ENCODE assay signal across 21 cellular contexts in genomic region chr6:151101811-151102694, GRCh38.
DNase-seq lines count a peak whose midpoint lies in the region; ATAC-seq and TF ChIP-seq lines count a peak whose summit lies in the region.
"Had no signal": no experiment of that assay in that cellular context is flagged by ENCODE, and none has a peak within 500 bp of the region (broad histone marks: within the 10 kb centered on the region; RNA-seq: fewer than 3 reads in every experiment).

No MANE protein-coding gene starts in this region.

- TF ChIP-seq CTCF in dorsolateral prefrontal cortex (IDR thresholded peaks at IDR 0.05 in 54 of 56, conservative IDR thresholded peaks at IDR 0.05 in 2 of 56; ENCODE audit: low read depth in 1 of 56, partially characterized antibody in 56 of 56) (no peak), tibial nerve (IDR thresholded peaks at IDR 0.05) (no peak)

- no peaks in the 10 kb centered on the region for H3K4me1 Mint-ChIP-seq in activated naive CD4-positive, alpha-beta T cell treated with anti-CD3 and anti-CD28 coated beads, Interleukin-2, amount 50 U/mL, for 24 hours
- H3K4me1 Mint-ChIP-seq: B cell had no signal

- no peak for DNase-seq in activated naive CD4-positive, alpha-beta T cell treated with Interleukin-2 at 50 U/mL for 16 hours
- no peak for DNase-seq in dorsolateral prefrontal cortex
- DNase-seq in tibial nerve (ENCODE audit: low spot score in 2 of 2), result peak in 1 of 2 donors; percentile 24
- DNase-seq in NCI-H345 treated with DMSO at 0.1 percent for 48 hours (lab: John Stamatoyannopoulos, UW; ENCODE audit: unreplicated experiment), result no peak
- no peak for DNase-seq in mucosa of gallbladder (ENCODE audit: low spot score)
- DNase-seq: 8988T; activated CD4-positive, alpha-beta T cell treated with anti-CD3 and anti-CD28 coated beads, Interleukin-2, amount 10 ng/mL, durations not matched to agents 7 days and 5 days; activated naive CD4-positive, alpha-beta T cell; COR-L47; Karpas-422; left colon; mucosa of descending colon; NCI-H1092 treated with DMSO at 0.1 percent for 48 hours; NCI-H510A treated with DMSO at 0.1 percent for 48 hours had no signal

- H3K9me3 Mint-ChIP-seq in activated naive CD4-positive, alpha-beta T cell treated with anti-CD3 and anti-CD28 coated beads, Interleukin-2, amount 50 U/mL, for 24 hours, result no peaks in the 10 kb centered on the region
- H3K9me3 Mint-ChIP-seq: activated CD4-positive, alpha-beta T cell treated with anti-CD3 and anti-CD28 coated beads, Interleukin-2, amount 10 ng/mL, durations not matched to agents 7 days and 5 days; stimulated activated effector memory CD8-positive, alpha-beta T cell treated with anti-CD3 and anti-CD28 coated beads, Interleukin-12 subunit alpha, Interleukin-12 subunit beta, amount 100 ng/mL, for 72 hours had no signal

- WGBS in tibial nerve, 2 donors, result 48 to 53% methylated on average over 10 of the region's 10 CpGs

- H3K27ac Mint-ChIP-seq in activated naive CD4-positive, alpha-beta T cell treated with anti-CD3 and anti-CD28 coated beads, Interleukin-2, amount 50 U/mL, for 24 hours, result peak overlapping the region; percentile 46
- H3K27ac Mint-ChIP-seq: activated CD4-positive, alpha-beta T cell treated with anti-CD3 and anti-CD28 coated beads, Interleukin-2, amount 10 ng/mL, durations not matched to agents 7 days and 5 days; B cell; stimulated activated effector memory CD8-positive, alpha-beta T cell treated with anti-CD3 and anti-CD28 coated beads, Interleukin-12 subunit alpha, Interleukin-12 subunit beta, amount 100 ng/mL, for 72 hours; type B pancreatic cell had no signal

- H3K9me3 ChIP-seq in muscle layer of duodenum (ENCODE audit: control insufficient read depth in 1 of 2, low read length in 2 of 2), result no peaks in the 10 kb centered on the region
- no peaks in the 10 kb centered on the region for H3K9me3 ChIP-seq in tibial nerve
- H3K9me3 ChIP-seq: mucosa of descending colon, neutrophil had no signal

- no peaks in the 10 kb centered on the region for H3K36me3 ChIP-seq in muscle layer of duodenum (ENCODE audit: control insufficient read depth in 1 of 2, insufficient read depth in 2 of 2, low read length in 2 of 2)
- H3K36me3 ChIP-seq in tibial nerve, result no peaks in the 10 kb centered on the region
- H3K36me3 ChIP-seq: neutrophil had no signal

- H3K27ac ChIP-seq in dorsolateral prefrontal cortex (peak overlapping the region in 40 of 59 donors; percentile 1 to 70 (median 42)), muscle layer of duodenum (ENCODE audit: low read length) (peak overlapping the region; percentile 7), tibial nerve (peak overlapping the region; percentile 43 to 81 (median 70))
- H3K27ac ChIP-seq: neutrophil had no signal

- TF ChIP-seq POLR2A in tibial nerve (IDR thresholded peaks at IDR 0.05), result no peak

- peaks cover 0 to 13% of the 10 kb centered on the region in 2 donors for H3K4me1 ChIP-seq in muscle layer of duodenum (ENCODE audit: control insufficient read depth in 1 of 2, insufficient read depth in 2 of 2, low read length in 2 of 2)
- peaks cover 0 to 30% (median 5%) of the 10 kb centered on the region in 4 donors for H3K4me1 ChIP-seq in tibial nerve

- no peaks in the 10 kb centered on the region for H3K27me3 ChIP-seq in dorsolateral prefrontal cortex
- H3K27me3 ChIP-seq in muscle layer of duodenum (ENCODE audit: low read depth, low read length), result no peaks in the 10 kb centered on the region
- no peaks in the 10 kb centered on the region for H3K27me3 ChIP-seq in tibial nerve
- H3K27me3 ChIP-seq: neutrophil had no signal

- intact Hi-C loops in dorsolateral prefrontal cortex (cut with DNase I), result no loop called here

- H3K4me3 Mint-ChIP-seq in activated naive CD4-positive, alpha-beta T cell treated with anti-CD3 and anti-CD28 coated beads, Interleukin-2, amount 50 U/mL, for 24 hours, result no peak overlapping the region
- H3K4me3 Mint-ChIP-seq: activated CD4-positive, alpha-beta T cell treated with anti-CD3 and anti-CD28 coated beads, Interleukin-2, amount 10 ng/mL, durations not matched to agents 7 days and 5 days; B cell; stimulated activated effector memory CD8-positive, alpha-beta T cell treated with anti-CD3 and anti-CD28 coated beads, Interleukin-12 subunit alpha, Interleukin-12 subunit beta, amount 100 ng/mL, for 72 hours; type B pancreatic cell had no signal

- TF ChIP-seq EP300 in tibial nerve (IDR thresholded peaks at IDR 0.05), result peak in 1 of 2 donors; percentile 75

- ATAC-seq in HG02885 (IDR thresholded peaks at IDR 0.05; ENCODE audit: poor library complexity, unreplicated experiment), result no peak
- ATAC-seq: left colon; mucosa of descending colon; stimulated activated effector memory CD8-positive, alpha-beta T cell treated with anti-CD3 and anti-CD28 coated beads, Interleukin-12 subunit alpha, Interleukin-12 subunit beta, amount 100 ng/mL, for 72 hours had no signal

- H3K4me3 ChIP-seq in dorsolateral prefrontal cortex, result no peak overlapping the region
- no peak overlapping the region for H3K4me3 ChIP-seq in muscle layer of duodenum (ENCODE audit: low read depth in 1 of 2, low read length in 2 of 2)
- no peak overlapping the region for H3K4me3 ChIP-seq in tibial nerve
- H3K4me3 ChIP-seq: mucosa of descending colon had no signal

- H3K36me3 Mint-ChIP-seq in activated naive CD4-positive, alpha-beta T cell treated with anti-CD3 and anti-CD28 coated beads, Interleukin-2, amount 50 U/mL, for 24 hours, result peaks cover 18% of the 10 kb centered on the region

- no peaks in the 10 kb centered on the region for H3K27me3 Mint-ChIP-seq in activated naive CD4-positive, alpha-beta T cell treated with anti-CD3 and anti-CD28 coated beads, Interleukin-2, amount 50 U/mL, for 24 hours
- H3K27me3 Mint-ChIP-seq: activated CD4-positive, alpha-beta T cell treated with anti-CD3 and anti-CD28 coated beads, Interleukin-2, amount 10 ng/mL, durations not matched to agents 7 days and 5 days; B cell; type B pancreatic cell had no signal

Comparison
In these comparisons a context has a peak if more than half of its experiments do, and no peak if none do; other contexts are left out.
1. H3K27ac ChIP-seq: peak in every context shown above with its lines; median percentile 70 in tibial nerve; 42 in dorsolateral prefrontal cortex; 7 in muscle layer of duodenum.